In genomic region chr17:37096071-37096470, GRCh38 we compare ENCODE assay signal across 24 cellular contexts.
"Had no signal": no experiment of that assay in that cellular context is flagged by ENCODE, and none has a peak within 500 bp of the region (broad histone marks: within the 10 kb centered on the region; RNA-seq: fewer than 3 reads in every experiment).

No MANE protein-coding gene starts in this region.

- H3K27me3 ChIP-seq: esophagus squamous epithelium, heart right ventricle, neutrophil, sigmoid colon, spleen, suprapubic skin had no signal

- H3K27ac ChIP-seq: coronary artery, esophagus squamous epithelium, heart right ventricle, left ventricle myocardium inferior, lower lobe of right lung, neutrophil, parathyroid adenoma, sigmoid colon, spleen, suprapubic skin had no signal

- FAIRE-seq: islet of Langerhans had no signal

- H3K9me3 ChIP-seq: esophagus squamous epithelium, heart right ventricle, left ventricle myocardium inferior, lower lobe of right lung, neutrophil, sigmoid colon, spleen, suprapubic skin had no signal

- H3K4me3 ChIP-seq: coronary artery, esophagus squamous epithelium, heart right ventricle, left ventricle myocardium inferior, lower lobe of right lung, sigmoid colon, spleen, suprapubic skin had no signal

- ATAC-seq: heart right ventricle; left cardiac atrium; lower lobe of right lung; natural killer cell; stimulated activated naive CD8-positive, alpha-beta T cell treated with anti-CD3 and anti-CD28 coated beads, Interleukin-15, amount 100 ng/mL, for 72 hours had no signal

- H3K36me3 ChIP-seq: neutrophil had no signal

- H3K27me3 Mint-ChIP-seq: memory B cell; progenitor cell of endocrine pancreas; stimulated activated naive CD8-positive, alpha-beta T cell treated with anti-CD3 and anti-CD28 coated beads, Interleukin-15, amount 100 ng/mL, for 72 hours had no signal

- H3K4me1 ChIP-seq: left ventricle myocardium inferior, lower lobe of right lung, suprapubic skin had no signal

- H3K27ac Mint-ChIP-seq: memory B cell, progenitor cell of endocrine pancreas had no signal

- H3K4me1 Mint-ChIP-seq: memory B cell had no signal

- H3K9me3 Mint-ChIP-seq: memory B cell; natural killer cell; stimulated activated naive CD8-positive, alpha-beta T cell treated with anti-CD3 and anti-CD28 coated beads, Interleukin-15, amount 100 ng/mL, for 72 hours had no signal

- DNase-seq: dermis blood vessel endothelial cell; effector memory CD4-positive, alpha-beta T cell; erythroblast; esophagus squamous epithelium; foreskin melanocyte; glutamatergic neuron; heart right ventricle; hippocampal formation; left cardiac atrium; left ventricle myocardium inferior; lower lobe of right lung; natural killer cell; sigmoid colon; spleen; stimulated activated naive CD4-positive, alpha-beta T cell; stimulated activated naive CD8-positive, alpha-beta T cell treated with anti-CD3 and anti-CD28 coated beads, Interleukin-15, amount 100 ng/mL, for 72 hours; trophoblast cell had no signal

- H3K4me3 Mint-ChIP-seq: memory B cell; natural killer cell; stimulated activated naive CD8-positive, alpha-beta T cell treated with anti-CD3 and anti-CD28 coated beads, Interleukin-15, amount 100 ng/mL, for 72 hours had no signal
